ENCODE assay signal across 10 cellular contexts in the genomic region with DNA sequence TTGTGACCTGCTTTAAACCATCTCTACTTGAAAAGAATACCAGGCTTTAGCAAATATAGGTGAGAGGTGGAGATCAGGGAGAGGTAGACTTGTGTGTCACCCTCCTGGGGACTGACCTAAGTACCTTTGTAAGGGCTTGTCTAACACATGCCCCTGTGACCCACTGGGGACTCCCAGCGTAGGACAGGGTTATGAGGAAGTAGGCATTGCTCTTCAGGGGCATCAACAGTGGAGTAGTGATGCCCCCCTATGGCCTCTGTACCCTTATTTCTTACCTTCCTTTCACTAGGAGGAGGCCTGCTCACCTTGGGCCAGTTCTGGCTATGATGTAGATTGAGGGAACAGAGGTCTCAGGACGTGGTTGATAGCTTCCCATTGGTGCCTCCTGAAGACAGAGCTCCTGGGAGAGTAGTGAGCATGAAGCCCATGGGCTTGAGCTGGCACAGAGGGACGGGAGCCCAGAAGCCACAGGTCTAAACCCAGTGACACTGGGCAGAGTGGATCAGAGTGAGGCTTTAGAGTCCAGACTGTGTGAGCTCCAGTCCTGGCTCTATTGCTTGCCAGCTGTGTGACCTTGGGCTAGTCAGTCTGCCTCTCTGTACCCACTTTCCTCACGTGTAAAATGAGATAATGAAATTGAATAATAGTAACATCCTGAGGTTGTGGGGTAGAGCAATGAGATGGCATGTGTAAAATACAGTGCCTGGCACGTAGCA.
DNase-seq lines count a peak whose midpoint lies in the region; ATAC-seq and TF ChIP-seq lines count a peak whose summit lies in the region.
"Had no signal": no experiment of that assay in that cellular context is flagged by ENCODE, and none has a peak within 500 bp of the region (broad histone marks: within the 10 kb centered on the region; RNA-seq: fewer than 3 reads in every experiment).

No MANE protein-coding gene starts in this region.

- CTCF ChIA-PET in GM10248 (lab: Yijun Ruan, JAX) (interaction anchor here (0.7 to 3.9 kb wide), 19 partner anchors 10 to 348 kb away, joined by 3 to 50 read pairs (median 3); no protein-coding TSS in a partner anchor), PC-9 (lab: Charles Lee) (interaction anchor here (0.7 to 1.3 kb wide), 3 partner anchors 25 to 52 kb away, joined by 3 to 4 read pairs (median 3); no protein-coding TSS in a partner anchor)

- H3K27ac ChIP-seq in PC-9 (peak overlapping the region; percentile 97), mesendoderm (ENCODE audit: low read depth, low read length) (no peak overlapping the region)

- H3K79me2 ChIP-seq in PC-9 (ENCODE audit: low read depth), result peaks cover 46% of the 10 kb centered on the region
- H3K79me2 ChIP-seq in mesendoderm (ENCODE audit: control insufficient read depth, insufficient read depth, low read length), result no peaks in the 10 kb centered on the region

- no peak overlapping the region for H3K56ac ChIP-seq in mesendoderm (ENCODE audit: low read length)

- H3K18ac ChIP-seq in mesendoderm (ENCODE audit: low read length), result no peak overlapping the region

- no peaks in the 10 kb centered on the region for H3K9me2 ChIP-seq in PC-9 (ENCODE audit: insufficient read depth)

- WGBS in mesendoderm (ENCODE audit: extremely low coverage, insufficient coverage, low lambda C conversion rate), result no CpG with 5 or more reads among the region's 5 CpGs

- H3K27me3 ChIP-seq in PC-9 (ENCODE audit: insufficient read depth, low read depth), result no peaks in the 10 kb centered on the region
- H3K27me3 ChIP-seq in mesendoderm (ENCODE audit: insufficient read depth, low read length, poor library complexity), result no peaks in the 10 kb centered on the region
- H3K27me3 ChIP-seq: MG63 had no signal

- no peak overlapping the region for H2BK120ac ChIP-seq in mesendoderm (ENCODE audit: low read depth, low read length)

- peaks cover 91% of the 10 kb centered on the region for H3F3A ChIP-seq in PC-9 (ENCODE audit: insufficient read depth, low read depth)

- H2BK15ac ChIP-seq in mesendoderm (replicated peaks; ENCODE audit: low read depth), result no peak overlapping the region

- peak overlapping the region; percentile 0 for H2AK5ac ChIP-seq in mesendoderm (ENCODE audit: low read length)

- H3K36me3 ChIP-seq in PC-9 (ENCODE audit: low read depth) (no peaks in the 10 kb centered on the region), mesendoderm (ENCODE audit: control insufficient read depth, insufficient read depth, low read length) (no peaks in the 10 kb centered on the region)
- H3K36me3 ChIP-seq: MG63 had no signal

- H3K23ac ChIP-seq in mesendoderm (ENCODE audit: low read length), result peak overlapping the region; percentile 9

- peak overlapping the region; percentile 76 for H3K4me2 ChIP-seq in PC-9
- H3K4me2 ChIP-seq in mesendoderm (ENCODE audit: low read length), result no peak overlapping the region

- H3K9me3 ChIP-seq in PC-9 (ENCODE audit: insufficient read depth, low read depth), result no peaks in the 10 kb centered on the region
- H3K9me3 ChIP-seq: MG63 had no signal

- H4K8ac ChIP-seq in mesendoderm (ENCODE audit: low read depth, low read length), result no peak overlapping the region

- H2BK5ac ChIP-seq in mesendoderm (ENCODE audit: low read length), result no peak overlapping the region

- H3K4me3 ChIP-seq in PC-9 (peak overlapping the region; percentile 40; the same call in 1 of the 2 replicates), mesendoderm (ENCODE audit: low read length) (no peak overlapping the region)
- H3K4me3 ChIP-seq: MG63 had no signal

- no peak overlapping the region for H3K9ac ChIP-seq in mesendoderm (ENCODE audit: low read length)

- no peak overlapping the region for H3K4ac ChIP-seq in mesendoderm (ENCODE audit: low read depth, low read length)

- no peak overlapping the region for H4K5ac ChIP-seq in mesendoderm (ENCODE audit: low read length)

- no peak for TF ChIP-seq CTCF in GM10248 (IDR thresholded peaks at IDR 0.05; ENCODE audit: control extremely low read depth, extremely low read depth, low read depth, missing control alignments)
- TF ChIP-seq CTCF in PC-9 (conservative IDR thresholded peaks at IDR 0.05), result peak; percentile 33

- ATAC-seq in GM21360 (IDR thresholded peaks at IDR 0.05; ENCODE audit: unreplicated experiment), result peak; percentile 68
- ATAC-seq in GM21390 (IDR thresholded peaks at IDR 0.05; ENCODE audit: unreplicated experiment), result no peak
- ATAC-seq in HG03280 (IDR thresholded peaks at IDR 0.05; ENCODE audit: unreplicated experiment), result no peak

- BruUV-seq in PC-9 (replicated peaks; lab: Mats Ljungman, UMichigan), result no TSS peak

- intact Hi-C loops in PC-9 (cut with micrococcal nuclease; ENCODE audit: unreplicated experiment), result loop anchor here (2.0 to 5.0 kb wide), 2 partner anchors 193 to 366 kb away; no protein-coding TSS in a partner anchor

- H4K20me1 ChIP-seq in PC-9 (ENCODE audit: insufficient read depth), result no peaks in the 10 kb centered on the region

- POLR2A ChIA-PET in GM10248 (lab: Yijun Ruan, JAX) (no interaction called here), PC-9 (lab: Charles Lee; ENCODE audit: unreplicated experiment) (interaction anchor here (0.5 to 1.5 kb wide), 8 partner anchors 15 to 174 kb away, joined by 3 to 12 read pairs (median 5); no protein-coding TSS in a partner anchor)

- H2AFZ ChIP-seq in PC-9, result no peak overlapping the region

- peaks cover 92% of the 10 kb centered on the region for H3K4me1 ChIP-seq in PC-9 (replicated peaks; ENCODE audit: insufficient read depth)
- H3K4me1 ChIP-seq in mesendoderm (ENCODE audit: control insufficient read depth, low read depth, low read length), result peaks cover 18% of the 10 kb centered on the region

- no peaks in the 10 kb centered on the region for H3K79me1 ChIP-seq in mesendoderm (ENCODE audit: low read length)

- DNase-seq in GM10248 (ENCODE audit: extremely low spot score) (peak; percentile 61), PC-9 (peak; percentile 48 to 97), mesendoderm (no peak), NCI-H524 (lab: John Stamatoyannopoulos, UW) (no peak), NCI-H1092 treated with DMSO at 0.1 percent for 48 hours (lab: John Stamatoyannopoulos, UW) (no peak)
- DNase-seq: MG63, T-helper 1 cell had no signal

Comparison
In these comparisons a context has a peak if more than half of its experiments do, and no peak if none do; other contexts are left out.
1. DNase-seq: peak in GM10248 (single experiment) and PC-9 (2 of 2); none in mesendoderm (single experiment), NCI-H524 (0 of 2) and NCI-H1092 treated with DMSO at 0.1 percent for 48 hours (single experiment).